29 cellular contexts compared by ENCODE assay signal in genomic region chr4:125624951-125625350, GRCh38.
"Had no signal": no experiment of that assay in that cellular context is flagged by ENCODE, and none has a peak within 500 bp of the region (broad histone marks: within the 10 kb centered on the region; RNA-seq: fewer than 3 reads in every experiment).

No MANE protein-coding gene starts in this region.

- H3K9me3 ChIP-seq: ovary, psoas muscle, spleen, suprapubic skin, testis, tibial artery, transverse colon, upper lobe of left lung, vagina had no signal

- H3K27me3 ChIP-seq: neural progenitor cell, ovary, spleen, suprapubic skin, testis, tibial artery, transverse colon, upper lobe of left lung, vagina had no signal

- H3K4me3 ChIP-seq: neural progenitor cell, ovary, psoas muscle, skin epidermis, smooth muscle cell, spleen, suprapubic skin, testis, tibial artery, transverse colon, upper lobe of left lung, vagina had no signal

- FAIRE-seq: urothelium cell line had no signal

- ATAC-seq: natural killer cell; psoas muscle; right cardiac atrium; sciatic nerve; stimulated activated memory B cell treated with anti-CD40 and anti-IgM and Interleukin-4, amounts not matched to agents 10 μg/mL and 1 μg/mL and 100 μg/mL, for 72 hours; stimulated activated naive CD8-positive, alpha-beta T cell treated with anti-CD3 and anti-CD28 coated beads, Interleukin-15, amount 100 ng/mL, for 72 hours; stimulated activated naive CD8-positive, alpha-beta T cell treated with anti-CD3 and anti-CD28 coated beads, Interleukin-15, Interleukin-2, amounts not matched to agents 100 U/mL and 50 U/mL, for 24 hours had no signal

- H3K4me1 ChIP-seq: neural progenitor cell, parathyroid adenoma, psoas muscle, spleen, suprapubic skin, testis, transverse colon, upper lobe of left lung, vagina had no signal

- H3K27ac ChIP-seq: neural progenitor cell, ovary, parathyroid adenoma, psoas muscle, skin epidermis, spleen, suprapubic skin, testis, tibial artery, transverse colon, upper lobe of left lung, vagina had no signal

- DNase-seq: natural killer cell; occipital lobe; ovary; posterior cingulate gyrus; psoas muscle; right cardiac atrium; spleen; stimulated activated CD4-positive, alpha-beta T cell treated with anti-CD3 and anti-CD28 coated beads, Interleukin-12 subunit alpha, Interleukin-12 subunit beta, amount 100 ng/mL, for 4 hours; stimulated activated CD4-positive, alpha-beta T cell treated with anti-CD3 and anti-CD28 coated beads, Interleukin-1b, Interleukin-23, amount 100 ng/mL, for 48 hours; stimulated activated CD4-positive, alpha-beta T cell treated with anti-CD3 and anti-CD28 coated beads, Interleukin-4, amount 100 ng/mL, for 1 hour; stimulated activated CD4-positive, alpha-beta T cell treated with anti-CD3 and anti-CD28 coated beads, Interleukin-4, amount 100 ng/mL, for 4 hours; stimulated activated CD8-positive, alpha-beta memory T cell treated with anti-CD3 and anti-CD28 coated beads, Interleukin-4, amount 100 ng/mL, for 48 hours; stimulated activated naive CD4-positive, alpha-beta T cell; stimulated activated naive CD8-positive, alpha-beta T cell treated with anti-CD3 and anti-CD28 coated beads, Interleukin-15, amount 100 ng/mL, for 72 hours; stimulated activated naive CD8-positive, alpha-beta T cell treated with anti-CD3 and anti-CD28 coated beads, Interleukin-15, Interleukin-2, amounts not matched to agents 100 U/mL and 50 U/mL, for 24 hours; substantia nigra; testis; tibial artery; transverse colon; upper lobe of left lung had no signal

- H3K36me3 ChIP-seq: neural progenitor cell, ovary, spleen, suprapubic skin, tibial artery, transverse colon, upper lobe of left lung, vagina had no signal
